In the genomic region with DNA sequence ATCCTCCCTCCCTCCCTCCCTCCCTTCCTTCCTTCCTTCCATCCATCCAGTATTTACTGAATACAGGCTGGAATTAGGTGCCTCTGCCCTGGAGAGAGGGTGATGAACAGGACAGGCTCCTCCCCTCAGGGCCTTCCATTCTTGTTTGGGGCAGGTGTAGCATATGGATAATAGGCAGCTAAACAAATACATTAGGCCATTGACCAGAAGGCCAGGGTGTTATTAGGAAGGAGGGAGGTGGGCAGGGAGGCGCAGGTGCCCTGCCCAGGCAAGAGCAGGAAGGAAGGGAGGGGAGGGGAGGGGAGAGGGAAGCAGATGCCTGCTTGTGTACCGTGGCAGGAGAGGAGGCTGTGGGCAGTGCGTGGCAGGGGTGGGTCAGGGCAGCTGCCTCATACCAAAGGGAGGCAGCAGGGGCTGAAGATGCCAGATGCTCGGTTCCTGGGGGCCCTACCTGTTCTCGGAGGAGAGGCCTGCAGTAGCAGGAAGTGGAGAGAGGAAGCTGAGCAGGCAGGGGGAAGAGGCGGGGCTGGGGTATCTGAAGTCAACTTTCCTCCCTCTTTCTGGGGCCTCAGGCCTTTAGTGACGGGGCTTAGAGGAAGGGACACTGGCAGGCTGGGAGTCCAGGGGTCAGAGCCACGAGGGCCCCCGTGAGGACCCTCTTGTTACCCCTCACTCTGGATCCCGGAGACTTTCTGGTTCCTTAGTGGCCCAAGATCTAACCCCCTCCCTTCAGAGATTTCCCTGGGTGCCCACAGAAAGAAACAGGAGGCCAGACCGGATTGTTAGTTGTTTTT, we compare ENCODE assay signal across 8 cellular contexts. TPM values are rescaled to one million over a fixed set of nuclear protein-coding genes. Genes with fewer than 3 reads are reported as not detected.
A peak's percentile ranks its signal among the peaks of the same experiment; 100 is the strongest.
DNase-seq lines count a peak whose midpoint lies in the region; ATAC-seq and TF ChIP-seq lines count a peak whose summit lies in the region.

A gene with protein sequence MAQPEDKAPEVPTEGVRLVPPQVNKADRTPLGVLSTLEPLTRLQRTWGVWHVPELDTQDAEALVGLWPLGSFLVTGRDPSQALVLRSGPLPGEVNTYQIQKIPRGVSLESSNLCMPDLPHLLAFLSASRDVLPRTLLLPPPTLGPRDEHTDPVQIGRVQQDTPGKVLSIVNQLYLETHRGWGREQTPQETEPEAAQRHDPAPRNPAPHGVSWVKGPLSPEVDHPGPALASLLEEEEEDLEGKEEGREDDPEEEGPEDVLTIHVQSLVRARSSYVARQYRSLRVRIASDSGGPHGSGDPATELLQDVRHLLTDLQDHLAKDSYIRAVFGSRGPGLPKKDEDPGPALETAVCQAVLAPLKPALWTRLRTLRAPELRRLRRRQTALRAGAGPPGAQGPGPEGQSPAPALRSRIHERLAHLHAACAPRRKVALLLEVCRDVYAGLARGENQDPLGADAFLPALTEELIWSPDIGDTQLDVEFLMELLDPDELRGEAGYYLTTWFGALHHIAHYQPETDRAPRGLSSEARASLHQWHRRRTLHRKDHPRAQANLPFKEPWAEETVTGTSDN (minus strand): TSS at position 495 of the 794 bp plus-strand sequence. CDS start 1,533 bp downstream, outside the sequence.

- intact Hi-C loops in left lung (cut with DNase I) (no loop called here), ovary (cut with DNase I) (no loop called here)

- no peak within 1 kb of the TSS for H3K9ac ChIP-seq in SK-N-SH

- H3K36me3 ChIP-seq in KOPT-K1 (ENCODE audit: insufficient read depth, low read length), result peaks cover 15% of the 10 kb centered on the region; the same call in 1 of the 2 replicates
- H3K36me3 ChIP-seq in SK-N-SH (replicated peaks in 1 of 2; ENCODE audit: control insufficient read depth in 1 of 2, insufficient read depth in 2 of 2, low read length in 1 of 2), result no peaks in the 10 kb centered on the region
- peaks cover 0 to 39% of the 10 kb centered on the region in 2 donors for H3K36me3 ChIP-seq in left lung
- no peaks in the 10 kb centered on the region for H3K36me3 ChIP-seq in ovary

- no peak for TF ChIP-seq POLR2A in ovary (IDR thresholded peaks at IDR 0.05)

- H3K27me3 ChIP-seq in SK-N-SH (ENCODE audit: insufficient read depth), result no peaks in the 10 kb centered on the region
- H3K27me3 ChIP-seq in left lung, result no peaks in the 10 kb centered on the region
- no peaks in the 10 kb centered on the region for H3K27me3 ChIP-seq in ovary

- H3K79me2 ChIP-seq in SK-N-SH (ENCODE audit: insufficient read depth), result no peaks in the 10 kb centered on the region

- H3K9me3 ChIP-seq in KOPT-K1 (ENCODE audit: insufficient read depth, low read length, poor library complexity, severe bottlenecking), result no peaks in the 10 kb centered on the region
- H3K9me3 ChIP-seq in SK-N-SH, result no peaks in the 10 kb centered on the region
- H3K9me3 ChIP-seq in left lung, result no peaks in the 10 kb centered on the region
- no peaks in the 10 kb centered on the region for H3K9me3 ChIP-seq in ovary

- peak; percentile 68 for ATAC-seq in left lung

- WGBS in SK-N-SH (ENCODE audit: low lambda C conversion rate), result 68% methylated on average over 8 of the region's 11 CpGs
- WGBS in ovary, 3 donors, result 61 to 66% (median 63%) methylated on average over 11 of the region's 11 CpGs

- no peak within 1 kb of the TSS for H3K4me2 ChIP-seq in SK-N-SH

- no peaks in the 10 kb centered on the region for H3F3A ChIP-seq in SK-N-SH (replicated peaks; ENCODE audit: insufficient read depth)

- POLR2A ChIA-PET in GM10248 (lab: Yijun Ruan, JAX) (interaction anchor here (0.6 to 1.5 kb wide), 2 partner anchors 29 to 92 kb away, joined by 3 to 5 read pairs; no protein-coding TSS in a partner anchor), SK-N-SH (lab: Yijun Ruan, JAX) (interaction anchor here (2.4 kb wide), 1 partner anchor 15 kb away, joined by 8 read pairs; no protein-coding TSS in a partner anchor)

- CTCF ChIA-PET in GM10248 (lab: Yijun Ruan, JAX) (interaction anchor here (1.2 to 6.0 kb wide), 11 partner anchors 8 to 475 kb away, joined by 3 to 64 read pairs (median 5); a partner anchor contains a TSS), SK-N-SH (lab: Yijun Ruan, JAX) (interaction anchor here (0.6 to 5.5 kb wide), 7 partner anchors 8 to 544 kb away, joined by 3 to 39 read pairs (median 3); a partner anchor contains a TSS)

- TF ChIP-seq EP300 in SK-N-SH (IDR thresholded peaks at IDR 0.05; ENCODE audit: borderline replicate concordance in 1 of 2, low read depth in 1 of 2, low read length in 1 of 2), result no peak
- no peak for TF ChIP-seq EP300 in ovary (IDR thresholded peaks at IDR 0.05)

- no peaks in the 10 kb centered on the region for H3K9me2 ChIP-seq in SK-N-SH

- TF ChIP-seq CTCF in GM10248 (IDR thresholded peaks at IDR 0.05; ENCODE audit: control extremely low read depth, extremely low read depth, low read depth, missing control alignments), result no peak
- TF ChIP-seq CTCF in SK-N-SH (IDR thresholded peaks at IDR 0.05), result no peak
- TF ChIP-seq CTCF in left lung (IDR thresholded peaks at IDR 0.05), result no peak
- no peak for TF ChIP-seq CTCF in ovary (IDR thresholded peaks at IDR 0.05)

- TF ChIP-seq RAD21 in SK-N-SH (IDR thresholded peaks at IDR 0.05; ENCODE audit: low read length), result no peak

- peak; percentile 85 for DNase-seq in GM10248 (ENCODE audit: extremely low spot score)
- DNase-seq in SK-N-SH, result peak; percentile 49
- peak; percentile 71 for DNase-seq in activated naive CD4-positive, alpha-beta T cell treated with Interleukin-2 at 50 U/mL for 16 hours
- DNase-seq in left lung, result peak; percentile 63 to 83
- peak; percentile 46 to 51 for DNase-seq in stimulated activated CD8-positive, alpha-beta memory T cell treated with anti-CD3 and anti-CD28 coated beads, Interleukin-2, amount 100 ng/mL, for 1 hour (ENCODE audit: low read depth in 2 of 2)
- DNase-seq in globus pallidus (ENCODE audit: low spot score), result no peak
- no peak for DNase-seq in ovary

- H2AFZ ChIP-seq in SK-N-SH (ENCODE audit: low read depth), result no peak within 1 kb of the TSS

- H3K27ac ChIP-seq in KOPT-K1 (ENCODE audit: low read depth, low read length, poor library complexity, severe bottlenecking) (peak within 1 kb of the TSS; percentile 91), SK-N-SH (ENCODE audit: low read depth in 2 of 2, low read length in 1 of 2) (peak within 1 kb of the TSS in 1 of 2 experiments; percentile 63; a peak in 2 of 4 replicates), left lung (peak within 1 kb of the TSS; percentile 69 to 86), ovary (no peak within 1 kb of the TSS)

- H4K20me1 ChIP-seq in SK-N-SH (ENCODE audit: insufficient read depth), result no peaks in the 10 kb centered on the region

- peaks cover 0 to 12% of the 10 kb centered on the region in 2 experiments; a peak in 1 of 4 replicates for H3K4me1 ChIP-seq in SK-N-SH (ENCODE audit: control insufficient read depth in 1 of 2, insufficient read depth in 2 of 2, low read depth in 1 of 2, low read length in 1 of 2)
- peaks cover 8 to 25% of the 10 kb centered on the region in 2 donors for H3K4me1 ChIP-seq in left lung
- H3K4me1 ChIP-seq in ovary (ENCODE audit: insufficient read depth), result no peaks in the 10 kb centered on the region

- no peak within 1 kb of the TSS for H3K4me3 ChIP-seq in SK-N-SH (ENCODE audit: low read depth in 2 of 2, low read length in 1 of 2)
- H3K4me3 ChIP-seq in left lung, result peak within 1 kb of the TSS in 1 of 2 donors; percentile 35
- no peak within 1 kb of the TSS for H3K4me3 ChIP-seq in ovary

TF ChIP-seq in SK-N-SH, 30 proteins besides CTCF, POLR2A, EP300 and RAD21 (continues in another document):
- TF ChIP-seq, protein P1, sequence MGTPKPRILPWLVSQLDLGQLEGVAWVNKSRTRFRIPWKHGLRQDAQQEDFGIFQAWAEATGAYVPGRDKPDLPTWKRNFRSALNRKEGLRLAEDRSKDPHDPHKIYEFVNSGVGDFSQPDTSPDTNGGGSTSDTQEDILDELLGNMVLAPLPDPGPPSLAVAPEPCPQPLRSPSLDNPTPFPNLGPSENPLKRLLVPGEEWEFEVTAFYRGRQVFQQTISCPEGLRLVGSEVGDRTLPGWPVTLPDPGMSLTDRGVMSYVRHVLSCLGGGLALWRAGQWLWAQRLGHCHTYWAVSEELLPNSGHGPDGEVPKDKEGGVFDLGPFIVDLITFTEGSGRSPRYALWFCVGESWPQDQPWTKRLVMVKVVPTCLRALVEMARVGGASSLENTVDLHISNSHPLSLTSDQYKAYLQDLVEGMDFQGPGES (IDR thresholded peaks at IDR 0.05; ENCODE audit: low read depth, low read length), result no peak
- TF ChIP-seq TEAD4 (IDR thresholded peaks at IDR 0.05; ENCODE audit: borderline replicate concordance, insufficient read depth), result no peak
- TF ChIP-seq, protein P2, sequence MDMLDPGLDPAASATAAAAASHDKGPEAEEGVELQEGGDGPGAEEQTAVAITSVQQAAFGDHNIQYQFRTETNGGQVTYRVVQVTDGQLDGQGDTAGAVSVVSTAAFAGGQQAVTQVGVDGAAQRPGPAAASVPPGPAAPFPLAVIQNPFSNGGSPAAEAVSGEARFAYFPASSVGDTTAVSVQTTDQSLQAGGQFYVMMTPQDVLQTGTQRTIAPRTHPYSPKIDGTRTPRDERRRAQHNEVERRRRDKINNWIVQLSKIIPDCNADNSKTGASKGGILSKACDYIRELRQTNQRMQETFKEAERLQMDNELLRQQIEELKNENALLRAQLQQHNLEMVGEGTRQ (IDR thresholded peaks at IDR 0.05; ENCODE audit: borderline replicate concordance, low read depth, low read length), result no peak
- TF ChIP-seq RCOR1 (IDR thresholded peaks at IDR 0.05; ENCODE audit: low read length), result no peak
- no peak for TF ChIP-seq MXI1 (IDR thresholded peaks at IDR 0.05; ENCODE audit: low read depth, low read length)
- no peak for TF ChIP-seq NFIC (IDR thresholded peaks at IDR 0.05; ENCODE audit: borderline replicate concordance)
- TF ChIP-seq, protein P3, sequence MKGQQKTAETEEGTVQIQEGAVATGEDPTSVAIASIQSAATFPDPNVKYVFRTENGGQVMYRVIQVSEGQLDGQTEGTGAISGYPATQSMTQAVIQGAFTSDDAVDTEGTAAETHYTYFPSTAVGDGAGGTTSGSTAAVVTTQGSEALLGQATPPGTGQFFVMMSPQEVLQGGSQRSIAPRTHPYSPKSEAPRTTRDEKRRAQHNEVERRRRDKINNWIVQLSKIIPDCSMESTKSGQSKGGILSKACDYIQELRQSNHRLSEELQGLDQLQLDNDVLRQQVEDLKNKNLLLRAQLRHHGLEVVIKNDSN (IDR thresholded peaks at IDR 0.05; ENCODE audit: borderline replicate concordance, low read depth), result no peak
- TF ChIP-seq TCF12 (IDR thresholded peaks at IDR 0.05), result no peak
- no peak for TF ChIP-seq RFX5 (IDR thresholded peaks at IDR 0.05; ENCODE audit: low read length)
- no peak for TF ChIP-seq GATA2 (CRISPR knock-in tag; IDR thresholded peaks at IDR 0.05)

RNA-seq across cellular contexts. Expression of the gene that starts here (rescaled TPM):
- 3.8 and 4.0 TPM in 2 replicates for polyA plus RNA-seq in SK-N-SH (2012; rRNA removed)
- polyA plus RNA-seq in SK-N-SH (2012; cell fraction: cytosol; rRNA removed), result 2.4 and 3.4 TPM in 2 replicates
- 3.9 and 4.6 TPM in 2 replicates for polyA plus RNA-seq in SK-N-SH (2012; cell fraction: nucleus; rRNA removed)
- 10 to 100 TPM in 1 of 2 donors, 1 to 10 TPM in 1; 8.6 to 10.8 TPM for total RNA-seq in left lung
- total RNA-seq in ovary, result 1 to 10 TPM; 1.1 to 4.7 (median 2.6) TPM
- polyA plus RNA-seq in ovary, result 1 to 10 TPM; 2.3 to 3.4 TPM

Comparison
In these comparisons a context has a peak if more than half of its experiments do, and no peak if none do; other contexts are left out.
1. DNase-seq: peak in GM10248 (single experiment), SK-N-SH (single experiment), activated naive CD4-positive, alpha-beta T cell treated with Interleukin-2 at 50 U/mL for 16 hours (single experiment), left lung (2 of 2) and stimulated activated CD8-positive, alpha-beta memory T cell treated with anti-CD3 and anti-CD28 coated beads, Interleukin-2, amount 100 ng/mL, for 1 hour (2 of 2); none in globus pallidus (single experiment) and ovary (0 of 5).
2. H3K27ac ChIP-seq: peak in KOPT-K1 (single experiment) and left lung (2 of 2); none in ovary (0 of 2).